In genomic region chr3:76107935-76108570, GRCh38 we compare ENCODE assay signal across 8 cellular contexts.
DNase-seq lines count a peak whose midpoint lies in the region; ATAC-seq and TF ChIP-seq lines count a peak whose summit lies in the region.

No MANE protein-coding gene starts in this region.

- H3K4me1 Mint-ChIP-seq in endothelial cell (ENCODE audit: unreplicated experiment) (no peaks in the 10 kb centered on the region), osteocyte (ENCODE audit: unreplicated experiment) (peaks cover 1% of the 10 kb centered on the region)

- no peaks in the 10 kb centered on the region for H3K27me3 Mint-ChIP-seq in endothelial cell (ENCODE audit: unreplicated experiment)
- no peaks in the 10 kb centered on the region for H3K27me3 Mint-ChIP-seq in osteocyte (ENCODE audit: unreplicated experiment)

- ATAC-seq in HG03025 (IDR thresholded peaks at IDR 0.05; ENCODE audit: low FRiP score, unreplicated experiment), result no peak

- H3K27ac Mint-ChIP-seq in endothelial cell (ENCODE audit: unreplicated experiment), result no peak overlapping the region
- H3K27ac Mint-ChIP-seq in osteocyte (ENCODE audit: unreplicated experiment), result no peak overlapping the region

- TF ChIP-seq CTCF in GM20000 (IDR thresholded peaks at IDR 0.05; ENCODE audit: extremely low read depth, missing control alignments) (peak; percentile 40), endothelial cell (IDR thresholded peaks at IDR 0.05; ENCODE audit: unreplicated experiment) (peak; percentile 79), osteocyte (IDR thresholded peaks at IDR 0.05) (peak; percentile 91)

- H3K4me3 ChIP-seq in NT2/D1 (ENCODE audit: insufficient read length, low read depth), result no peak overlapping the region

- peak; percentile 48 for DNase-seq in Ammon's horn (ENCODE audit: low spot score)
- DNase-seq in GM20000 (ENCODE audit: low spot score), result peak; percentile 5
- peak; percentile 23 for DNase-seq in NT2/D1 (ENCODE audit: low read depth, low spot score)
- peak; percentile 28 for DNase-seq in endothelial cell (ENCODE audit: low spot score)
- no peak for DNase-seq in osteocyte (ENCODE audit: extremely low spot score, unreplicated experiment)
- no peak for DNase-seq in DMS79 (lab: John Stamatoyannopoulos, UW)
- DNase-seq in NCI-H774 (lab: John Stamatoyannopoulos, UW), result no peak

- no peak overlapping the region for H3K9ac ChIP-seq in NT2/D1 (ENCODE audit: insufficient read length, low read depth)

- no peaks in the 10 kb centered on the region for H3K36me3 ChIP-seq in NT2/D1 (ENCODE audit: insufficient read depth, insufficient read length, low read length)

- H3K9me3 Mint-ChIP-seq in endothelial cell (ENCODE audit: unreplicated experiment) (no peaks in the 10 kb centered on the region), osteocyte (ENCODE audit: unreplicated experiment) (no peaks in the 10 kb centered on the region)

- H3K36me3 Mint-ChIP-seq in endothelial cell (ENCODE audit: low read depth, unreplicated experiment) (no peaks in the 10 kb centered on the region), osteocyte (ENCODE audit: unreplicated experiment) (no peaks in the 10 kb centered on the region)

- no peak overlapping the region for H3K4me3 Mint-ChIP-seq in endothelial cell (ENCODE audit: unreplicated experiment)
- no peak overlapping the region for H3K4me3 Mint-ChIP-seq in osteocyte (ENCODE audit: unreplicated experiment)

- no peaks in the 10 kb centered on the region for H3K4me1 ChIP-seq in NT2/D1 (ENCODE audit: insufficient read depth, insufficient read length)

- no peaks in the 10 kb centered on the region for H3K9me3 ChIP-seq in NT2/D1 (ENCODE audit: insufficient read depth, low read length)

- no peaks in the 10 kb centered on the region for H3K27me3 ChIP-seq in NT2/D1 (ENCODE audit: insufficient read depth, insufficient read length)

Comparison
In these comparisons a context has a peak if more than half of its experiments do, and no peak if none do; other contexts are left out.
1. DNase-seq: peak in Ammon's horn (single experiment), GM20000 (single experiment), NT2/D1 (single experiment) and endothelial cell (single experiment); none in osteocyte (single experiment), DMS79 (single experiment) and NCI-H774 (single experiment).
2. CTCF ChIP-seq: peak in every context shown above with its lines; median percentile 91 in osteocyte; 79 in endothelial cell; 40 in GM20000.